27 cellular contexts compared by ENCODE assay signal in genomic region chr2:102770506-102770905, GRCh38. TPM values are rescaled to one million over a fixed set of nuclear protein-coding genes. Genes with fewer than 3 reads are reported as not detected.
A peak's percentile ranks its signal among the peaks of the same experiment; 100 is the strongest.
DNase-seq lines count a peak whose midpoint lies in the region; ATAC-seq and TF ChIP-seq lines count a peak whose summit lies in the region.
"Had no signal": no experiment of that assay in that cellular context is flagged by ENCODE, and none has a peak within 500 bp of the region (broad histone marks: within the 10 kb centered on the region; RNA-seq: fewer than 3 reads in every experiment).

No MANE protein-coding gene starts in this region.

- H3K9me3 ChIP-seq in adipocyte (ENCODE audit: control insufficient read depth, low read length), result no peaks in the 10 kb centered on the region
- no peaks in the 10 kb centered on the region for H3K9me3 ChIP-seq in heart right ventricle
- no peaks in the 10 kb centered on the region for H3K9me3 ChIP-seq in neural progenitor cell (ENCODE audit: low read depth)
- H3K9me3 ChIP-seq: Caco-2, spleen had no signal

- no peak overlapping the region for H3K4me3 Mint-ChIP-seq in neural progenitor cell
- H3K4me3 Mint-ChIP-seq in progenitor cell of endocrine pancreas (ENCODE audit: low read depth), result no peak overlapping the region
- no peak overlapping the region for H3K4me3 Mint-ChIP-seq in natural killer cell treated with Interleukin-12 subunit alpha and Interleukin-12 subunit beta and Interleukin-15 and Interleukin-18, amount 100 ng/mL, for 72 hours
- H3K4me3 Mint-ChIP-seq: activated naive CD4-positive, alpha-beta T cell treated with anti-CD3 and anti-CD28 coated beads for 36 hours; activated T-cell treated with anti-CD3 and anti-CD28 coated beads, Interleukin-2, amount 50 U/mL, for 4 hours; natural killer cell had no signal

- no peaks in the 10 kb centered on the region for H3K27me3 Mint-ChIP-seq in neural progenitor cell (ENCODE audit: insufficient read depth, low read depth)
- H3K27me3 Mint-ChIP-seq in progenitor cell of endocrine pancreas, result no peaks in the 10 kb centered on the region
- H3K27me3 Mint-ChIP-seq in natural killer cell treated with Interleukin-12 subunit alpha and Interleukin-12 subunit beta and Interleukin-15 and Interleukin-18, amount 100 ng/mL, for 72 hours, result no peaks in the 10 kb centered on the region

- intact Hi-C loops in heart right ventricle (cut with DNase I), result no loop called here

- H3K9me3 Mint-ChIP-seq in neural progenitor cell (no peaks in the 10 kb centered on the region), progenitor cell of endocrine pancreas (ENCODE audit: low read depth) (no peaks in the 10 kb centered on the region)
- no peaks in the 10 kb centered on the region for H3K9me3 Mint-ChIP-seq in natural killer cell treated with Interleukin-12 subunit alpha and Interleukin-12 subunit beta and Interleukin-15 and Interleukin-18, amount 100 ng/mL, for 72 hours
- H3K9me3 Mint-ChIP-seq: activated naive CD4-positive, alpha-beta T cell treated with anti-CD3 and anti-CD28 coated beads for 36 hours; activated T-cell treated with anti-CD3 and anti-CD28 coated beads, Interleukin-2, amount 50 U/mL, for 4 hours; natural killer cell had no signal

- H3K4me2 ChIP-seq in neural progenitor cell, result no peak overlapping the region

- H3K27me3 ChIP-seq in adipocyte (replicated peaks; ENCODE audit: control insufficient read depth, insufficient read depth, low read length) (no peaks in the 10 kb centered on the region), heart right ventricle (no peaks in the 10 kb centered on the region), neural progenitor cell (no peaks in the 10 kb centered on the region)
- H3K27me3 ChIP-seq: spleen had no signal

- H3K4me1 Mint-ChIP-seq in neural progenitor cell (peaks cover 5% of the 10 kb centered on the region), progenitor cell of endocrine pancreas (ENCODE audit: low read depth) (no peaks in the 10 kb centered on the region)
- no peaks in the 10 kb centered on the region for H3K4me1 Mint-ChIP-seq in natural killer cell treated with Interleukin-12 subunit alpha and Interleukin-12 subunit beta and Interleukin-15 and Interleukin-18, amount 100 ng/mL, for 72 hours (ENCODE audit: low read depth in 2 of 2)
- H3K4me1 Mint-ChIP-seq: natural killer cell had no signal

- TF ChIP-seq CTCF in heart right ventricle (IDR thresholded peaks at IDR 0.05) (no peak), neural progenitor cell (IDR thresholded peaks at IDR 0.05) (no peak), progenitor cell of endocrine pancreas (IDR thresholded peaks at IDR 0.05; ENCODE audit: unreplicated experiment) (no peak)

- WGBS in heart right ventricle, 2 donors, result 40 to 53% methylated on average over 3 of the region's 3 CpGs

- ATAC-seq in heart right ventricle (peak in 7 of 8 donors; percentile 44 to 79 (median 75)), HG03521 (IDR thresholded peaks at IDR 0.05; ENCODE audit: unreplicated experiment) (no peak)
- ATAC-seq in natural killer cell treated with Interleukin-12 subunit alpha and Interleukin-12 subunit beta and Interleukin-15 and Interleukin-18, amount 100 ng/mL, for 72 hours, result no peak
- ATAC-seq: activated T-cell treated with anti-CD3 and anti-CD28 coated beads, Interleukin-2, amount 50 U/mL, for 4 hours; esophagus mucosa; natural killer cell had no signal

- H3K79me2 ChIP-seq in neural progenitor cell (ENCODE audit: low read depth), result no peaks in the 10 kb centered on the region

- no peaks in the 10 kb centered on the region for H4K20me1 ChIP-seq in neural progenitor cell (ENCODE audit: low read depth)

- no peak overlapping the region for H3K4me3 ChIP-seq in adipocyte (ENCODE audit: low read length)
- H3K4me3 ChIP-seq in heart right ventricle, result no peak overlapping the region
- no peak overlapping the region for H3K4me3 ChIP-seq in neural progenitor cell
- H3K4me3 ChIP-seq: spleen had no signal

- H3F3A ChIP-seq in neural progenitor cell (ENCODE audit: low read depth), result no peaks in the 10 kb centered on the region

- H3K27ac Mint-ChIP-seq in neural progenitor cell (no peak overlapping the region), progenitor cell of endocrine pancreas (no peak overlapping the region)
- H3K27ac Mint-ChIP-seq in natural killer cell treated with Interleukin-12 subunit alpha and Interleukin-12 subunit beta and Interleukin-15 and Interleukin-18, amount 100 ng/mL, for 72 hours, result no peak overlapping the region
- H3K27ac Mint-ChIP-seq: activated naive CD4-positive, alpha-beta T cell treated with anti-CD3 and anti-CD28 coated beads for 36 hours; natural killer cell had no signal

- H3K36me3 Mint-ChIP-seq in neural progenitor cell (peaks cover 1% of the 10 kb centered on the region), progenitor cell of endocrine pancreas (ENCODE audit: insufficient read depth) (peaks cover 7% of the 10 kb centered on the region)
- H3K36me3 Mint-ChIP-seq in natural killer cell treated with Interleukin-12 subunit alpha and Interleukin-12 subunit beta and Interleukin-15 and Interleukin-18, amount 100 ng/mL, for 72 hours, result no peaks in the 10 kb centered on the region
- H3K36me3 Mint-ChIP-seq: natural killer cell had no signal

- DNase-seq in A172 (ENCODE audit: low spot score), result peak; percentile 7
- peak; percentile 45 for DNase-seq in adipocyte (ENCODE audit: low read depth)
- DNase-seq in heart right ventricle, result no peak
- DNase-seq in neural progenitor cell (ENCODE audit: low spot score), result peak; percentile 16
- no peak for DNase-seq in progenitor cell of endocrine pancreas (ENCODE audit: low spot score, unreplicated experiment)
- DNase-seq in natural killer cell treated with Interleukin-12 subunit alpha and Interleukin-12 subunit beta and Interleukin-15 and Interleukin-18, amount 100 ng/mL, for 72 hours (ENCODE audit: low spot score), result no peak
- DNase-seq in dedifferentiated amniotic fluid mesenchymal stem cell (ENCODE audit: extremely low spot score), result no peak
- DNase-seq: 8988T; activated CD4-positive, CD25-positive, alpha-beta regulatory T cell treated with anti-CD3 and anti-CD28 coated beads, Interleukin-2, amount 50 U/mL, for 72 hours; activated CD8-positive, alpha-beta memory T cell treated with anti-CD3 and anti-CD28 coated beads for 24 hours; activated naive CD4-positive, alpha-beta T cell treated with anti-CD3 and anti-CD28 coated beads for 36 hours; activated T-cell treated with anti-CD3 and anti-CD28 coated beads, Interleukin-2, amount 50 U/mL, for 4 hours; amygdala; Caco-2; DND-41; effector memory CD4-positive, alpha-beta T cell; natural killer cell; NCI-H1105; NCI-H2081; NCI-H446; OCI-M1; SHP77; spleen; stimulated activated CD4-positive, alpha-beta T cell treated with anti-CD3 and anti-CD28 coated beads, Interleukin-4, amount 100 ng/mL, for 1 hour; stimulated activated naive CD4-positive, alpha-beta T cell treated with Interleukin-2 at 50 U/mL for 16 hours had no signal

- no peak overlapping the region for H2AFZ ChIP-seq in neural progenitor cell (replicated peaks)

- H3K4me1 ChIP-seq in adipocyte (ENCODE audit: control insufficient read depth, insufficient read depth, low read length) (peaks cover 6% of the 10 kb centered on the region), heart right ventricle (peaks cover 0 to 46% (median 15%) of the 10 kb centered on the region in 9 donors), neural progenitor cell (peaks cover 9% of the 10 kb centered on the region)
- H3K4me1 ChIP-seq: Caco-2, spleen had no signal

- H3K9ac ChIP-seq in adipocyte (ENCODE audit: low read length), result no peak overlapping the region
- no peak overlapping the region for H3K9ac ChIP-seq in neural progenitor cell

- H3K27ac ChIP-seq in heart right ventricle (peak overlapping the region in 4 of 10 donors; percentile 42 to 78 (median 50)), neural progenitor cell (no peak overlapping the region)

- H3K36me3 ChIP-seq in adipocyte (ENCODE audit: control insufficient read depth, insufficient read depth, low read length, severe bottlenecking), result no peaks in the 10 kb centered on the region
- H3K36me3 ChIP-seq in heart right ventricle, result peaks cover 0 to 37% (median 0%) of the 10 kb centered on the region in 9 donors
- no peaks in the 10 kb centered on the region for H3K36me3 ChIP-seq in neural progenitor cell

RNA-seq across cellular contexts. Expression of gene TMEM182, which starts 8.7 kb away (rescaled TPM):
- 1.2 and 1.8 TPM in 2 replicates for total RNA-seq in A172 (2014; rRNA removed; shearing (Covaris generic))
- total RNA-seq in heart right ventricle (100 to 1,000 TPM; 142 to 225 (median 191) TPM), neural progenitor cell (ENCODE audit: low replicate concordance) (4.2 and 4.6 TPM in 2 replicates), progenitor cell of endocrine pancreas (6.4 and 8.1 TPM in 2 replicates)
- polyA plus RNA-seq in heart right ventricle, result 10 to 100 TPM; 10.1 to 39.4 TPM
- 1 to 10 TPM; 3.6 to 4.8 TPM for total RNA-seq in natural killer cell treated with Interleukin-12 subunit alpha and Interleukin-12 subunit beta and Interleukin-15 and Interleukin-18, amount 100 ng/mL, for 72 hours

Comparison
In these comparisons a context has a peak if more than half of its experiments do, and no peak if none do; other contexts are left out.
1. DNase-seq: peak in A172 (single experiment), adipocyte (single experiment) and neural progenitor cell (single experiment); none in heart right ventricle (0 of 2), progenitor cell of endocrine pancreas (single experiment), natural killer cell treated with Interleukin-12 subunit alpha and Interleukin-12 subunit beta and Interleukin-15 and Interleukin-18, amount 100 ng/mL, for 72 hours (single experiment) and dedifferentiated amniotic fluid mesenchymal stem cell (single experiment).
2. ATAC-seq: peak in heart right ventricle (7 of 8); none in HG03521 (single experiment) and natural killer cell treated with Interleukin-12 subunit alpha and Interleukin-12 subunit beta and Interleukin-15 and Interleukin-18, amount 100 ng/mL, for 72 hours (0 of 2).
3. RNA of gene TMEM182, which starts 8.7 kb away (total RNA-seq): 142 to 225 TPM in heart right ventricle; 6.4 to 8.1 TPM in progenitor cell of endocrine pancreas, 3.6 to 4.8 TPM in natural killer cell treated with Interleukin-12 subunit alpha and Interleukin-12 subunit beta and Interleukin-15 and Interleukin-18, amount 100 ng/mL, for 72 hours, 4.2 to 4.6 TPM in neural progenitor cell and 1.2 to 1.8 TPM in A172; every median in the first group is over 10 times any median in the second.